8 cellular contexts compared by ENCODE assay signal in genomic region chr6:36977470-36977941, GRCh38. TPM values are rescaled to one million over a fixed set of nuclear protein-coding genes. Genes with fewer than 3 reads are reported as not detected.
DNase-seq lines count a peak whose midpoint lies in the region; ATAC-seq and TF ChIP-seq lines count a peak whose summit lies in the region.
"Had no signal": no experiment of that assay in that cellular context is flagged by ENCODE, and none has a peak within 500 bp of the region (broad histone marks: within the 10 kb centered on the region; RNA-seq: fewer than 3 reads in every experiment).

No MANE protein-coding gene starts in this region.

- TF ChIP-seq CTCF in GM13976 (IDR thresholded peaks at IDR 0.05; ENCODE audit: borderline replicate concordance, control extremely low read depth, extremely low read depth, insufficient read depth, missing control alignments): peak; percentile 31
- peak; percentile 84 for TF ChIP-seq CTCF in Panc1 (IDR thresholded peaks at IDR 0.05)
- TF ChIP-seq CTCF in fibroblast of mammary gland (conservative IDR thresholded peaks at IDR 0.05; ENCODE audit: control insufficient read depth, insufficient read depth, low read depth, low read length): peak; percentile 37

- peaks cover 39% of the 10 kb centered on the region for H3K4me1 Mint-ChIP-seq in stimulated activated effector memory CD8-positive, alpha-beta T cell treated with anti-CD3 and anti-CD28 coated beads, Interleukin-12 subunit alpha, Interleukin-12 subunit beta, amount 100 ng/mL, for 72 hours
- peaks cover 30% of the 10 kb centered on the region for H3K4me1 Mint-ChIP-seq in activated naive CD4-positive, alpha-beta T cell treated with anti-CD3 and anti-CD28 coated beads, Interleukin-2, amount 10 ng/mL, durations not matched to agents 7 days and 5 days

- H3K27ac Mint-ChIP-seq in stimulated activated effector memory CD8-positive, alpha-beta T cell treated with anti-CD3 and anti-CD28 coated beads, Interleukin-12 subunit alpha, Interleukin-12 subunit beta, amount 100 ng/mL, for 72 hours: no peak overlapping the region
- no peak overlapping the region for H3K27ac Mint-ChIP-seq in activated naive CD4-positive, alpha-beta T cell treated with anti-CD3 and anti-CD28 coated beads, Interleukin-2, amount 10 ng/mL, durations not matched to agents 7 days and 5 days

- no peaks in the 10 kb centered on the region for H3K9me3 ChIP-seq in Panc1 (ENCODE audit: control insufficient read depth, insufficient read depth, low read depth, low read length)

- peaks cover 5% of the 10 kb centered on the region; the same call in 1 of the 2 replicates for H3K4me1 ChIP-seq in Panc1 (ENCODE audit: control insufficient read depth, insufficient read depth, low read length)

- DNase-seq in GM13976 (ENCODE audit: low spot score) (peak; percentile 76), Panc1 (ENCODE audit: low read depth, low spot score) (no peak), fibroblast of mammary gland (ENCODE audit: low read depth) (peak; percentile 42)
- no peak for DNase-seq in stimulated activated effector memory CD8-positive, alpha-beta T cell treated with anti-CD3 and anti-CD28 coated beads, Interleukin-12 subunit alpha, Interleukin-12 subunit beta, amount 100 ng/mL, for 72 hours (ENCODE audit: low spot score in 2 of 2)
- DNase-seq in activated naive CD4-positive, alpha-beta T cell treated with anti-CD3 and anti-CD28 coated beads, Interleukin-2, amount 50 U/mL, for 16 hours: no peak
- no peak for DNase-seq in activated naive CD4-positive, alpha-beta T cell treated with anti-CD3 and anti-CD28 coated beads, Interleukin-2, amount 10 ng/mL, durations not matched to agents 7 days and 5 days

- CTCF ChIA-PET in Panc1 (lab: Charles Lee): interaction anchor here (0.6 to 1.2 kb wide), 5 partner anchors 8 to 446 kb away, joined by 3 to 4 read pairs (median 3); partner anchors contain the start of gene MTCH1
- CTCF ChIA-PET in activated naive CD4-positive, alpha-beta T cell treated with anti-CD3 and anti-CD28 coated beads, Interleukin-2, amount 10 ng/mL, durations not matched to agents 7 days and 5 days (lab: Charles Lee): interaction anchor here (0.6 to 7.0 kb wide), 3 partner anchors 40 to 71 kb away, joined by 3 to 54 read pairs (median 11); no protein-coding TSS in a partner anchor

- H3K9me3 Mint-ChIP-seq in stimulated activated effector memory CD8-positive, alpha-beta T cell treated with anti-CD3 and anti-CD28 coated beads, Interleukin-12 subunit alpha, Interleukin-12 subunit beta, amount 100 ng/mL, for 72 hours: no peaks in the 10 kb centered on the region
- no peaks in the 10 kb centered on the region for H3K9me3 Mint-ChIP-seq in activated naive CD4-positive, alpha-beta T cell treated with anti-CD3 and anti-CD28 coated beads, Interleukin-2, amount 10 ng/mL, durations not matched to agents 7 days and 5 days

- H3K27me3 Mint-ChIP-seq in activated naive CD4-positive, alpha-beta T cell treated with anti-CD3 and anti-CD28 coated beads, Interleukin-2, amount 10 ng/mL, durations not matched to agents 7 days and 5 days: no peaks in the 10 kb centered on the region

- peaks cover 22% of the 10 kb centered on the region for H3K36me3 ChIP-seq in Panc1 (ENCODE audit: control insufficient read depth, insufficient read depth, low read length)

- H3K27ac ChIP-seq in Panc1 (ENCODE audit: low read length): no peak overlapping the region
- H3K27ac ChIP-seq: RWPE1 had no signal

- intact Hi-C loops in Panc1 (cut with micrococcal nuclease; ENCODE audit: unreplicated experiment): no loop called here

- POLR2A ChIA-PET in Panc1 (lab: Charles Lee): no interaction called here

- no peak overlapping the region for H3K4me3 ChIP-seq in Panc1 (ENCODE audit: low read depth in 2 of 2, low read length in 2 of 2)
- H3K4me3 ChIP-seq in fibroblast of mammary gland (ENCODE audit: control insufficient read depth, low read depth, low read length): no peak overlapping the region

- BruUV-seq in Panc1 (replicated peaks; lab: Mats Ljungman, UMichigan): no TSS peak

- ATAC-seq in Panc1 (0 out of 2 replicates have a peak, but pooled peaks have one; percentile 35), GM21390 (IDR thresholded peaks at IDR 0.05; ENCODE audit: unreplicated experiment) (no peak)
- ATAC-seq in stimulated activated effector memory CD8-positive, alpha-beta T cell treated with anti-CD3 and anti-CD28 coated beads, Interleukin-12 subunit alpha, Interleukin-12 subunit beta, amount 100 ng/mL, for 72 hours: peak; percentile 49

- peaks cover 75% of the 10 kb centered on the region for H3K36me3 Mint-ChIP-seq in stimulated activated effector memory CD8-positive, alpha-beta T cell treated with anti-CD3 and anti-CD28 coated beads, Interleukin-12 subunit alpha, Interleukin-12 subunit beta, amount 100 ng/mL, for 72 hours
- H3K36me3 Mint-ChIP-seq in activated naive CD4-positive, alpha-beta T cell treated with anti-CD3 and anti-CD28 coated beads, Interleukin-2, amount 10 ng/mL, durations not matched to agents 7 days and 5 days: peaks cover 63% of the 10 kb centered on the region

- in situ Hi-C loops in GM13976 (cut with MboI; ENCODE audit: low sequenced_read_pairs, unreplicated experiment) (no loop called here), Panc1 (cut with HindIII; ENCODE audit: low pct_unique_long_range_greater_than_20kb, low sequenced_read_pairs) (no loop called here)

- no peaks in the 10 kb centered on the region for H3K27me3 ChIP-seq in Panc1 (ENCODE audit: control insufficient read depth, insufficient read depth, low read length)

- no peak overlapping the region for H3K4me3 Mint-ChIP-seq in stimulated activated effector memory CD8-positive, alpha-beta T cell treated with anti-CD3 and anti-CD28 coated beads, Interleukin-12 subunit alpha, Interleukin-12 subunit beta, amount 100 ng/mL, for 72 hours
- no peak overlapping the region for H3K4me3 Mint-ChIP-seq in activated naive CD4-positive, alpha-beta T cell treated with anti-CD3 and anti-CD28 coated beads, Interleukin-2, amount 10 ng/mL, durations not matched to agents 7 days and 5 days

RNA-seq across cellular contexts. Expression of gene MTCH1, which starts 8.5 kb away (rescaled TPM):
- 223 TPM for total RNA-seq in Panc1 (2021; ENCODE audit: unreplicated experiment)
- 267 TPM for polyA plus RNA-seq in Panc1 (2012; ENCODE audit: insufficient read length)

RNA-seq across cellular contexts. Expression of gene PI16, which starts 23.0 kb away (rescaled TPM):
- total RNA-seq in Panc1 (2021; ENCODE audit: unreplicated experiment): not detected
- polyA plus RNA-seq in Panc1 (2012; ENCODE audit: insufficient read length): not detected

RNA-seq across cellular contexts. Expression of gene FGD2, which starts 27.9 kb away (rescaled TPM):
- total RNA-seq in Panc1 (2021; ENCODE audit: unreplicated experiment): 0.10 TPM
- 0.16 TPM for polyA plus RNA-seq in Panc1 (2012; ENCODE audit: insufficient read length)

Comparison
In these comparisons a context has a peak if more than half of its experiments do, and no peak if none do; other contexts are left out.
1. DNase-seq: peak in GM13976 (single experiment) and fibroblast of mammary gland (single experiment); none in Panc1 (single experiment), stimulated activated effector memory CD8-positive, alpha-beta T cell treated with anti-CD3 and anti-CD28 coated beads, Interleukin-12 subunit alpha, Interleukin-12 subunit beta, amount 100 ng/mL, for 72 hours (0 of 2), activated naive CD4-positive, alpha-beta T cell treated with anti-CD3 and anti-CD28 coated beads, Interleukin-2, amount 50 U/mL, for 16 hours (single experiment) and activated naive CD4-positive, alpha-beta T cell treated with anti-CD3 and anti-CD28 coated beads, Interleukin-2, amount 10 ng/mL, durations not matched to agents 7 days and 5 days (single experiment).
2. CTCF ChIP-seq: peak in every context shown above with its lines; median percentile 84 in Panc1; 37 in fibroblast of mammary gland; 31 in GM13976.